Comparison of ENCODE assay signal across 15 cellular contexts in genomic region chr5:178399723-178400115, GRCh38.
A peak's percentile ranks its signal among the peaks of the same experiment; 100 is the strongest.
DNase-seq lines count a peak whose midpoint lies in the region; ATAC-seq and TF ChIP-seq lines count a peak whose summit lies in the region.
"Had no signal": no experiment of that assay in that cellular context is flagged by ENCODE, and none has a peak within 500 bp of the region (broad histone marks: within the 10 kb centered on the region; RNA-seq: fewer than 3 reads in every experiment).

No MANE protein-coding gene starts in this region.

- peak overlapping the region in 1 of 2 experiments; percentile 70; a peak in 2 of 4 replicates for H3K27ac ChIP-seq in SK-N-SH (ENCODE audit: low read depth in 2 of 2, low read length in 1 of 2)
- no peak overlapping the region for H3K27ac ChIP-seq in RWPE2 (ENCODE audit: poor library complexity, severe bottlenecking)
- H3K27ac ChIP-seq in suprapubic skin: no peak overlapping the region
- H3K27ac ChIP-seq: GM23248 had no signal

- H3K9me2 ChIP-seq in SK-N-SH: no peaks in the 10 kb centered on the region

- peaks cover 0 to 19% of the 10 kb centered on the region in 2 experiments; a peak in 1 of 4 replicates for H3K4me1 ChIP-seq in SK-N-SH (ENCODE audit: control insufficient read depth in 1 of 2, insufficient read depth in 2 of 2, low read depth in 1 of 2, low read length in 1 of 2)
- no peaks in the 10 kb centered on the region for H3K4me1 ChIP-seq in RWPE2 (ENCODE audit: insufficient read depth, poor library complexity, severe bottlenecking)
- H3K4me1 ChIP-seq in suprapubic skin: peaks cover 2% of the 10 kb centered on the region

- H4K20me1 ChIP-seq in SK-N-SH (ENCODE audit: insufficient read depth): no peaks in the 10 kb centered on the region

- H3K9me3 ChIP-seq in SK-N-SH: no peaks in the 10 kb centered on the region
- no peaks in the 10 kb centered on the region for H3K9me3 ChIP-seq in RWPE2 (ENCODE audit: severe bottlenecking)
- H3K9me3 ChIP-seq in suprapubic skin: no peaks in the 10 kb centered on the region

- TF ChIP-seq CTCF in SK-N-SH (IDR thresholded peaks at IDR 0.05) (no peak), RWPE2 (IDR thresholded peaks at IDR 0.05; ENCODE audit: poor library complexity, severe bottlenecking) (no peak), suprapubic skin (IDR thresholded peaks at IDR 0.05) (no peak)

- H3K9ac ChIP-seq in SK-N-SH: no peak overlapping the region
- H3K9ac ChIP-seq: GM23248 had no signal

- 66% methylated on average over 12 of the region's 12 CpGs for WGBS in SK-N-SH (ENCODE audit: low lambda C conversion rate)
- 64% methylated on average over 12 of the region's 12 CpGs for WGBS in suprapubic skin

- H3K4me3 ChIP-seq in SK-N-SH (ENCODE audit: low read depth in 2 of 2, low read length in 1 of 2) (no peak overlapping the region), RWPE2 (ENCODE audit: severe bottlenecking) (no peak overlapping the region), suprapubic skin (no peak overlapping the region)
- H3K4me3 ChIP-seq: GM23248 had no signal

- TF ChIP-seq EP300 in SK-N-SH (IDR thresholded peaks at IDR 0.05; ENCODE audit: borderline replicate concordance in 1 of 2, low read depth in 1 of 2, low read length in 1 of 2) (no peak), suprapubic skin (IDR thresholded peaks at IDR 0.05) (no peak)

- POLR2A ChIA-PET in SK-N-SH (lab: Yijun Ruan, JAX): interaction anchor here (1.7 kb wide), 1 partner anchor 10 kb away, joined by 8 read pairs; no protein-coding TSS in a partner anchor

- no peak overlapping the region for H3K4me2 ChIP-seq in SK-N-SH

- TF ChIP-seq POLR2A in suprapubic skin (IDR thresholded peaks at IDR 0.05): no peak

- CTCF ChIA-PET in SK-N-SH (lab: Yijun Ruan, JAX): interaction anchor here (0.9 to 1.0 kb wide), 2 partner anchors 12 to 120 kb away, joined by 3 read pairs; no protein-coding TSS in a partner anchor

- H3K36me3 ChIP-seq in SK-N-SH (replicated peaks in 1 of 2; ENCODE audit: control insufficient read depth in 1 of 2, insufficient read depth in 2 of 2, low read length in 1 of 2) (no peaks in the 10 kb centered on the region), RWPE2 (ENCODE audit: low read depth) (no peaks in the 10 kb centered on the region), suprapubic skin (no peaks in the 10 kb centered on the region)

- no peak for ATAC-seq in SK-N-SH treated with all-trans-retinoic acid at 6 μM for 48 hours
- no peak for ATAC-seq in RWPE2 (ENCODE audit: low read depth)

- no peaks in the 10 kb centered on the region for H3K79me2 ChIP-seq in SK-N-SH (ENCODE audit: insufficient read depth)

- no peak overlapping the region for H2AFZ ChIP-seq in SK-N-SH (ENCODE audit: low read depth)
- H2AFZ ChIP-seq: GM23248 had no signal

- no peaks in the 10 kb centered on the region for H3F3A ChIP-seq in SK-N-SH (replicated peaks; ENCODE audit: insufficient read depth)

- no peaks in the 10 kb centered on the region for H3K27me3 ChIP-seq in SK-N-SH (ENCODE audit: insufficient read depth)
- H3K27me3 ChIP-seq in RWPE2 (ENCODE audit: insufficient read depth, poor library complexity, severe bottlenecking): peaks cover 9% of the 10 kb centered on the region
- H3K27me3 ChIP-seq in suprapubic skin: no peaks in the 10 kb centered on the region

- no peak for TF ChIP-seq RAD21 in SK-N-SH (IDR thresholded peaks at IDR 0.05; ENCODE audit: low read length)

- DNase-seq in SK-N-SH: peak; percentile 40
- DNase-seq in RWPE2 (ENCODE audit: low spot score): peak; percentile 65
- DNase-seq in mesenteric fat pad (ENCODE audit: low spot score): peak; percentile 62
- DNase-seq in suprapubic skin (ENCODE audit: low spot score in 2 of 2): peak; percentile 45 to 65
- DNase-seq in OCI-M1 (lab: John Stamatoyannopoulos, UW): no peak
- no peak for DNase-seq in RPMI8226
- no peak for DNase-seq in pons (ENCODE audit: low spot score)
- DNase-seq: CD4-positive, CD25-positive, alpha-beta regulatory T cell; GDM1; GM23248; KG1; NCI-H1048; NCI-H1694; NCI-H2107 had no signal

TF ChIP-seq in SK-N-SH, 30 proteins besides CTCF, POLR2A, EP300 and RAD21 (continues in another document):
- TF ChIP-seq TAF1 (IDR thresholded peaks at IDR 0.05; ENCODE audit: borderline replicate concordance, low read depth, low read length) (no peak), ELF1 (IDR thresholded peaks at IDR 0.05) (no peak), SMC3 (IDR thresholded peaks at IDR 0.05; ENCODE audit: low read depth, low read length) (no peak), MEF2A (IDR thresholded peaks at IDR 0.05; ENCODE audit: borderline replicate concordance, low read depth) (no peak), MAX (IDR thresholded peaks at IDR 0.05; ENCODE audit: low read depth) (no peak), MXI1 (IDR thresholded peaks at IDR 0.05; ENCODE audit: low read depth, low read length) (no peak), EZH2phosphoT487 (IDR thresholded peaks at IDR 0.05; ENCODE audit: borderline replicate concordance, low read depth) (no peak), YY1 (IDR thresholded peaks at IDR 0.05; ENCODE audit: low read depth) (no peak), TEAD4 (IDR thresholded peaks at IDR 0.05; ENCODE audit: borderline replicate concordance, insufficient read depth) (no peak), POLR2AphosphoS5 (IDR thresholded peaks at IDR 0.05; ENCODE audit: low read depth, low read length) (no peak), IRF3 (IDR thresholded peaks at IDR 0.05; ENCODE audit: low read depth, low read length) (no peak), RCOR1 (IDR thresholded peaks at IDR 0.05; ENCODE audit: low read length) (no peak), CHD2 (IDR thresholded peaks at IDR 0.05; ENCODE audit: low read length, partially characterized antibody) (no peak)

TF ChIP-seq in SK-N-SH treated with all-trans-retinoic acid at 6 μM for 48 hours, 23 proteins besides CTCF, POLR2A, EP300 and RAD21 (continues in another document):
- TF ChIP-seq GLIS3 (CRISPR knock-in tag; IDR thresholded peaks at IDR 0.05): no peak
- no peak for TF ChIP-seq CSDC2 (CRISPR knock-in tag; IDR thresholded peaks at IDR 0.05)
- TF ChIP-seq SNAI2 (CRISPR knock-in tag; IDR thresholded peaks at IDR 0.05): no peak
- TF ChIP-seq ZNF70 (CRISPR knock-in tag; IDR thresholded peaks at IDR 0.05): no peak
- no peak for TF ChIP-seq TSHZ2 (CRISPR knock-in tag; IDR thresholded peaks at IDR 0.05)
- no peak for TF ChIP-seq TCF4 (CRISPR knock-in tag; IDR thresholded peaks at IDR 0.05; ENCODE audit: borderline replicate concordance)
- TF ChIP-seq PPARA (CRISPR knock-in tag; IDR thresholded peaks at IDR 0.05; ENCODE audit: borderline replicate concordance): no peak
- TF ChIP-seq CSRNP3 (CRISPR knock-in tag; IDR thresholded peaks at IDR 0.05): no peak
- TF ChIP-seq RARB (CRISPR knock-in tag; IDR thresholded peaks at IDR 0.05): no peak
- no peak for TF ChIP-seq ZNF565 (CRISPR knock-in tag; conservative IDR thresholded peaks at IDR 0.05; ENCODE audit: low read depth)
- no peak for TF ChIP-seq CREB5 (CRISPR knock-in tag; IDR thresholded peaks at IDR 0.05; ENCODE audit: low read depth)
- no peak for TF ChIP-seq ZNF8 (CRISPR knock-in tag; IDR thresholded peaks at IDR 0.05)

Comparison
In these comparisons a context has a peak if more than half of its experiments do, and no peak if none do; other contexts are left out.
1. DNase-seq: peak in SK-N-SH (single experiment), RWPE2 (single experiment), mesenteric fat pad (single experiment) and suprapubic skin (2 of 2); none in OCI-M1 (single experiment), RPMI8226 (single experiment) and pons (single experiment).